ENCODE assay signal across 10 cellular contexts in genomic region chr16:70635356-70636016, GRCh38. TPM values are rescaled to one million over a fixed set of nuclear protein-coding genes. Genes with fewer than 3 reads are reported as not detected.
DNase-seq lines count a peak whose midpoint lies in the region; ATAC-seq, FAIRE-seq and TF ChIP-seq lines count a peak whose summit lies in the region.
"Had no signal": no experiment of that assay in that cellular context is flagged by ENCODE, and none has a peak within 500 bp of the region (broad histone marks: within the 10 kb centered on the region; RNA-seq: fewer than 3 reads in every experiment).

No MANE protein-coding gene starts in this region.

- H3F3A ChIP-seq in smooth muscle cell (ENCODE audit: low read depth) = no peaks in the 10 kb centered on the region

- intact Hi-C loops in left ventricle myocardium inferior (cut with micrococcal nuclease) = no loop called here
- intact Hi-C loops in Right ventricle myocardium superior (cut with DNase I) = no loop called here

- H3K4me3 ChIP-seq in left ventricle myocardium inferior (no peak overlapping the region), keratinocyte (ENCODE audit: control insufficient read depth in 2 of 3, extremely low read depth in 1 of 3, insufficient read depth in 2 of 3, low read depth in 1 of 3, low read length in 3 of 3) (no peak overlapping the region), smooth muscle cell (no peak overlapping the region)

- ATAC-seq in Right ventricle myocardium superior (ENCODE audit: poor library complexity) = no peak
- no peak for ATAC-seq in GM18868 (IDR thresholded peaks at IDR 0.05; ENCODE audit: unreplicated experiment)
- no peak for ATAC-seq in GM18517 (IDR thresholded peaks at IDR 0.05; ENCODE audit: unreplicated experiment)

- WGBS in smooth muscle cell (ENCODE audit: low lambda C conversion rate) = 87% methylated on average over 5 of the region's 5 CpGs

- H4K20me1 ChIP-seq in keratinocyte (ENCODE audit: control insufficient read depth, extremely low read depth, insufficient read depth, low read length) = no peaks in the 10 kb centered on the region
- no peaks in the 10 kb centered on the region for H4K20me1 ChIP-seq in smooth muscle cell (ENCODE audit: low read depth)

- DNase-seq in left ventricle myocardium inferior (peak; percentile 33), Right ventricle myocardium superior (no peak), brain pericyte (ENCODE audit: low read depth, low spot score) (peak; percentile 77), keratinocyte (ENCODE audit: low read depth, low spot score) (no peak), smooth muscle cell (lab: John Stamatoyannopoulos, UW; ENCODE audit: unreplicated experiment) (no peak), 8988T (no peak)
- DNase-seq: hypothalamus; stimulated activated CD4-positive, alpha-beta T cell treated with anti-CD3 and anti-CD28 coated beads, Interleukin-2, amount 100 ng/mL, for 48 hours had no signal

- H3K9me3 ChIP-seq in left ventricle myocardium inferior (replicated peaks) (peaks cover 8% of the 10 kb centered on the region), keratinocyte (ENCODE audit: control insufficient read depth, low read depth, low read length) (peaks cover 2% of the 10 kb centered on the region), smooth muscle cell (replicated peaks; ENCODE audit: low read depth) (no peaks in the 10 kb centered on the region)

- H3K4me1 ChIP-seq in left ventricle myocardium inferior (peaks cover 7% of the 10 kb centered on the region), keratinocyte (ENCODE audit: control insufficient read depth, extremely low read depth, insufficient read depth, low read length) (peaks cover 18% of the 10 kb centered on the region), smooth muscle cell (ENCODE audit: low read depth) (peaks cover 9% of the 10 kb centered on the region)

- TF ChIP-seq CTCF in left ventricle myocardium inferior (IDR thresholded peaks at IDR 0.05; ENCODE audit: borderline replicate concordance) = no peak
- no peak for TF ChIP-seq CTCF in keratinocyte (optimal IDR thresholded peaks at IDR 0.05 in 1 of 3, IDR thresholded peaks at IDR 0.05 in 1 of 3, conservative IDR thresholded peaks at IDR 0.05 in 1 of 3; ENCODE audit: extremely low read depth in 1 of 3, insufficient read depth in 2 of 3, low read length in 3 of 3)
- TF ChIP-seq CTCF in smooth muscle cell (IDR thresholded peaks at IDR 0.05; ENCODE audit: borderline replicate concordance, insufficient read depth, poor library complexity, severe bottlenecking) = no peak

- no peak for FAIRE-seq in keratinocyte (lab: Jason Lieb, UNC)

- H3K9ac ChIP-seq in keratinocyte (ENCODE audit: control insufficient read depth, extremely low read depth, insufficient read depth, low read length) = no peak overlapping the region
- H3K9ac ChIP-seq in smooth muscle cell (ENCODE audit: low read depth) = no peak overlapping the region

- H3K4me2 ChIP-seq in keratinocyte (ENCODE audit: control insufficient read depth, extremely low read depth, insufficient read depth, low read depth, low read length) = peak overlapping the region; percentile 46
- H3K4me2 ChIP-seq in smooth muscle cell = no peak overlapping the region

- H2AFZ ChIP-seq in keratinocyte (ENCODE audit: control insufficient read depth, low read length) (no peak overlapping the region), smooth muscle cell (ENCODE audit: low read depth) (no peak overlapping the region)

- dilution Hi-C loops in keratinocyte (cut with MboI; ENCODE audit: extremely low pct_ligation_motif_present, low sequenced_read_pairs) = no loop called here

- H3K27me3 ChIP-seq in left ventricle myocardium inferior (ENCODE audit: low read depth) (no peaks in the 10 kb centered on the region), keratinocyte (ENCODE audit: control insufficient read depth, extremely low read depth, insufficient read depth, low read length) (no peaks in the 10 kb centered on the region), smooth muscle cell (ENCODE audit: low read depth) (no peaks in the 10 kb centered on the region)

- H3K36me3 ChIP-seq in left ventricle myocardium inferior (no peaks in the 10 kb centered on the region), keratinocyte (ENCODE audit: control insufficient read depth in 2 of 2, extremely low read depth in 1 of 2, insufficient read depth in 2 of 2, low read length in 2 of 2) (no peaks in the 10 kb centered on the region), smooth muscle cell (ENCODE audit: low read depth) (no peaks in the 10 kb centered on the region)

- H3K27ac ChIP-seq in left ventricle myocardium inferior (replicated peaks) (no peak overlapping the region), keratinocyte (ENCODE audit: control insufficient read depth, insufficient read depth, low read length) (peak overlapping the region; percentile 42), smooth muscle cell (ENCODE audit: low read depth) (no peak overlapping the region)

- H3K79me2 ChIP-seq in keratinocyte (ENCODE audit: control insufficient read depth, insufficient read depth, low read length) (no peaks in the 10 kb centered on the region), smooth muscle cell (ENCODE audit: low read depth) (no peaks in the 10 kb centered on the region)

- H3K9me1 ChIP-seq in keratinocyte (ENCODE audit: control insufficient read depth, extremely low read depth, insufficient read depth, low read length) = no peaks in the 10 kb centered on the region

RNA-seq across cellular contexts. Expression of gene IL34, which starts 10.9 kb away (rescaled TPM):
- total RNA-seq in left ventricle myocardium inferior (2.1 TPM), Right ventricle myocardium superior (1.6 TPM), smooth muscle cell (not detected in 2 replicates)
- polyA plus RNA-seq in keratinocyte (0.08 to 0.42 TPM (median 0.14 TPM) in 3 replicates), smooth muscle cell (0.49 and 1.2 TPM in 2 replicates)
- 1.8 TPM for polyA plus RNA-seq in keratinocyte (2011; ENCODE audit: low read depth)
- 0.33 and 0.39 TPM in 2 replicates for polyA plus RNA-seq in keratinocyte (2011; cell fraction: cytosol; rRNA removed)
- polyA plus RNA-seq in keratinocyte (2011; cell fraction: nucleus; rRNA removed) = 0.23 and 0.47 TPM in 2 replicates
- polyA plus RNA-seq in keratinocyte (2012; ENCODE audit: low replicate concordance) = 0.13 and 4.6 TPM in 2 replicates
- polyA minus RNA-seq in keratinocyte = 0.73 TPM in 1 of 3 replicates, not detected in the others
- not detected for polyA minus RNA-seq in keratinocyte (2011; cell fraction: cytosol; rRNA and poly(A)+ RNA removed)
- 0.53 TPM in 1 of 2 replicates, not detected in the other for polyA minus RNA-seq in keratinocyte (2011; cell fraction: nucleus; rRNA and poly(A)+ RNA removed)

RNA-seq across cellular contexts. Expression of gene MTSS2, which starts 50.4 kb away (rescaled TPM):
- total RNA-seq in left ventricle myocardium inferior = 83.9 TPM
- total RNA-seq in Right ventricle myocardium superior = 74.1 TPM
- 13.3 to 22.3 TPM (median 21.8 TPM) in 3 replicates for polyA plus RNA-seq in keratinocyte
- 24.4 TPM for polyA plus RNA-seq in keratinocyte (2011; ENCODE audit: low read depth)
- 15.5 and 40.8 TPM in 2 replicates for polyA plus RNA-seq in keratinocyte (2011; cell fraction: cytosol; rRNA removed)
- 38.5 and 49.9 TPM in 2 replicates for polyA plus RNA-seq in keratinocyte (2011; cell fraction: nucleus; rRNA removed)
- 16.8 and 39.7 TPM in 2 replicates for polyA plus RNA-seq in keratinocyte (2012; ENCODE audit: low replicate concordance)
- 12.8 to 45.1 TPM (median 20.7 TPM) in 3 replicates for polyA minus RNA-seq in keratinocyte
- 52.2 TPM for polyA minus RNA-seq in keratinocyte (2011; cell fraction: cytosol; rRNA and poly(A)+ RNA removed)
- 20.7 and 31.0 TPM in 2 replicates for polyA minus RNA-seq in keratinocyte (2011; cell fraction: nucleus; rRNA and poly(A)+ RNA removed)
- 19.5 and 27.1 TPM in 2 replicates for total RNA-seq in smooth muscle cell
- 4.2 and 8.7 TPM in 2 replicates for polyA plus RNA-seq in smooth muscle cell

Comparison
In these comparisons a context has a peak if more than half of its experiments do, and no peak if none do; other contexts are left out.
1. DNase-seq: peak in left ventricle myocardium inferior (single experiment) and brain pericyte (single experiment); none in Right ventricle myocardium superior (single experiment), keratinocyte (single experiment), smooth muscle cell (single experiment) and 8988T (single experiment).